Comparison of ENCODE assay signal across 9 cellular contexts in genomic region chr17:8159459-8160223, GRCh38. TPM values are rescaled to one million over a fixed set of nuclear protein-coding genes. Genes with fewer than 3 reads are reported as not detected.
DNase-seq lines count a peak whose midpoint lies in the region; ATAC-seq, FAIRE-seq and TF ChIP-seq lines count a peak whose summit lies in the region.
"Had no signal": no experiment of that assay in that cellular context is flagged by ENCODE, and none has a peak within 500 bp of the region (broad histone marks: within the 10 kb centered on the region; RNA-seq: fewer than 3 reads in every experiment).

No MANE protein-coding gene starts in this region.

- H3K27ac Mint-ChIP-seq in activated T-helper 17 cell treated with anti-CD3 and anti-CD28 coated beads, Interleukin-2, amount 50 U/mL, for 72 hours = peak overlapping the region; percentile 79

- peak overlapping the region; percentile 94 for H3K4me3 Mint-ChIP-seq in activated T-helper 17 cell treated with anti-CD3 and anti-CD28 coated beads, Interleukin-2, amount 50 U/mL, for 72 hours

- TF ChIP-seq CTCF in kidney (IDR thresholded peaks at IDR 0.05; ENCODE audit: borderline replicate concordance, extremely low read depth, insufficient read depth) = no peak

- peaks cover 51% of the 10 kb centered on the region for H3K36me3 Mint-ChIP-seq in activated T-helper 17 cell treated with anti-CD3 and anti-CD28 coated beads, Interleukin-2, amount 50 U/mL, for 72 hours (ENCODE audit: low read depth)

- no peak for FAIRE-seq in kidney (lab: Jason Lieb, UNC)
- FAIRE-seq in GM12892 (lab: Jason Lieb, UNC) = no peak

- ATAC-seq in activated T-helper 17 cell treated with anti-CD3 and anti-CD28 coated beads, Interleukin-2, amount 50 U/mL, for 72 hours (replicated peaks) = no peak
- ATAC-seq in GM18858 (IDR thresholded peaks at IDR 0.05; ENCODE audit: unreplicated experiment) = no peak

- H3K27ac ChIP-seq in kidney (ENCODE audit: low read depth in 2 of 2, low read length in 2 of 2) = peak overlapping the region; percentile 18 to 29
- H3K27ac ChIP-seq in substantia nigra (ENCODE audit: low read depth, low read length, poor library complexity, severe bottlenecking) = peak overlapping the region; percentile 5
- H3K27ac ChIP-seq: A549 had no signal

- DNase-seq in activated CD4-positive, CD25-positive, alpha-beta regulatory T cell treated with anti-CD3 and anti-CD28 coated beads, Interleukin-2, amount 50 U/mL, for 72 hours = peak; percentile 26
- no peak for DNase-seq in activated CD4-positive, CD25-positive, alpha-beta regulatory T cell (lab: John Stamatoyannopoulos, UW)
- DNase-seq in kidney = peak; percentile 49
- no peak for DNase-seq in substantia nigra (lab: John Stamatoyannopoulos, UW)
- no peak for DNase-seq in GM12892 (ENCODE audit: insufficient read length)
- DNase-seq in LoVo (ENCODE audit: low spot score) = no peak

- no peaks in the 10 kb centered on the region for H3K9me3 Mint-ChIP-seq in activated T-helper 17 cell treated with anti-CD3 and anti-CD28 coated beads, Interleukin-2, amount 50 U/mL, for 72 hours

- peaks cover 37% of the 10 kb centered on the region for H3K4me1 Mint-ChIP-seq in activated T-helper 17 cell treated with anti-CD3 and anti-CD28 coated beads, Interleukin-2, amount 50 U/mL, for 72 hours

- intact Hi-C loops in kidney (cut with DNase I) = no loop called here

- H3K4me3 ChIP-seq in kidney (ENCODE audit: low read length in 2 of 2) = no peak overlapping the region
- H3K4me3 ChIP-seq: A549 had no signal

- H3K27me3 Mint-ChIP-seq in activated T-helper 17 cell treated with anti-CD3 and anti-CD28 coated beads, Interleukin-2, amount 50 U/mL, for 72 hours = no peaks in the 10 kb centered on the region

- H3K36me3 ChIP-seq in kidney (ENCODE audit: control insufficient read depth in 1 of 2, insufficient read depth in 2 of 2, low read length in 2 of 2) = peaks cover 2 to 14% of the 10 kb centered on the region in 2 donors

- H3K9ac ChIP-seq in kidney (ENCODE audit: low read length in 2 of 2) = peak overlapping the region in 1 of 2 donors; percentile 29

- no peak for TF ChIP-seq POLR2A in GM12892 (IDR thresholded peaks at IDR 0.05; ENCODE audit: low read depth, low read length)

- no peaks in the 10 kb centered on the region for H3K9me3 ChIP-seq in kidney (ENCODE audit: control insufficient read depth in 1 of 2, low read length in 2 of 2)
- H3K9me3 ChIP-seq: A549 had no signal

- H3K4me1 ChIP-seq in kidney (ENCODE audit: control insufficient read depth in 1 of 2, insufficient read depth in 1 of 2, low read depth in 1 of 2, low read length in 2 of 2) = peaks cover 22 to 36% of the 10 kb centered on the region in 2 donors

RNA-seq across cellular contexts. Expression of gene VAMP2, which starts 3.1 kb away (rescaled TPM):
- total RNA-seq in activated T-helper 17 cell treated with anti-CD3 and anti-CD28 coated beads, Interleukin-2, amount 50 U/mL, for 72 hours = 10 to 100 TPM; 41.7 to 66.2 TPM
- 107 TPM for total RNA-seq in kidney
- polyA plus RNA-seq in kidney (ENCODE audit: insufficient read depth, low read depth, low replicate concordance) = 124 TPM
- 32.1 TPM for polyA plus RNA-seq in GM12892 (2012; ENCODE audit: missing spikeins)

RNA-seq across cellular contexts. Expression of gene PER1, which starts 7.4 kb away (rescaled TPM):
- 100 to 1,000 TPM in 1 of 2 donors, 10 to 100 TPM in 1; 52.0 to 269 TPM for total RNA-seq in activated T-helper 17 cell treated with anti-CD3 and anti-CD28 coated beads, Interleukin-2, amount 50 U/mL, for 72 hours
- 161 TPM for total RNA-seq in kidney
- 25.2 TPM for polyA plus RNA-seq in kidney (ENCODE audit: insufficient read depth, low read depth, low replicate concordance)
- 11.8 TPM for polyA plus RNA-seq in GM12892 (2012; ENCODE audit: missing spikeins)

RNA-seq across cellular contexts. Expression of gene TMEM107, which starts 16.5 kb away (rescaled TPM):
- total RNA-seq in activated T-helper 17 cell treated with anti-CD3 and anti-CD28 coated beads, Interleukin-2, amount 50 U/mL, for 72 hours = 10 to 100 TPM; 43.3 to 45.3 TPM
- 23.4 TPM for total RNA-seq in kidney
- polyA plus RNA-seq in kidney (ENCODE audit: insufficient read depth, low read depth, low replicate concordance) = 24.6 TPM
- 22.7 TPM for polyA plus RNA-seq in GM12892 (2012; ENCODE audit: missing spikeins)

RNA-seq across cellular contexts. Expression of gene BORCS6, which starts 30.3 kb away (rescaled TPM):
- 1 to 10 TPM; 4.7 to 7.0 TPM for total RNA-seq in activated T-helper 17 cell treated with anti-CD3 and anti-CD28 coated beads, Interleukin-2, amount 50 U/mL, for 72 hours
- total RNA-seq in kidney = 8.6 TPM
- polyA plus RNA-seq in kidney (ENCODE audit: insufficient read depth, low read depth, low replicate concordance) = 15.4 TPM
- 2.0 TPM for polyA plus RNA-seq in GM12892 (2012; ENCODE audit: missing spikeins)

RNA-seq across cellular contexts. Expression of gene HES7, which starts 35.7 kb away (rescaled TPM):
- total RNA-seq in activated T-helper 17 cell treated with anti-CD3 and anti-CD28 coated beads, Interleukin-2, amount 50 U/mL, for 72 hours = 10 to 100 TPM in 1 of 2 donors, 1 to 10 TPM in 1; 2.9 to 10.0 TPM
- total RNA-seq in kidney = 0.25 TPM
- not detected for polyA plus RNA-seq in kidney (ENCODE audit: insufficient read depth, low read depth, low replicate concordance)
- polyA plus RNA-seq in GM12892 (2012; ENCODE audit: missing spikeins) = 0.21 TPM

Comparison
In these comparisons a context has a peak if more than half of its experiments do, and no peak if none do; other contexts are left out.
1. DNase-seq: peak in activated CD4-positive, CD25-positive, alpha-beta regulatory T cell treated with anti-CD3 and anti-CD28 coated beads, Interleukin-2, amount 50 U/mL, for 72 hours (single experiment) and kidney (single experiment); none in activated CD4-positive, CD25-positive, alpha-beta regulatory T cell (0 of 4), substantia nigra (0 of 49), GM12892 (single experiment) and LoVo (single experiment).